1 cellular context compared by ENCODE assay signal in the genomic region with DNA sequence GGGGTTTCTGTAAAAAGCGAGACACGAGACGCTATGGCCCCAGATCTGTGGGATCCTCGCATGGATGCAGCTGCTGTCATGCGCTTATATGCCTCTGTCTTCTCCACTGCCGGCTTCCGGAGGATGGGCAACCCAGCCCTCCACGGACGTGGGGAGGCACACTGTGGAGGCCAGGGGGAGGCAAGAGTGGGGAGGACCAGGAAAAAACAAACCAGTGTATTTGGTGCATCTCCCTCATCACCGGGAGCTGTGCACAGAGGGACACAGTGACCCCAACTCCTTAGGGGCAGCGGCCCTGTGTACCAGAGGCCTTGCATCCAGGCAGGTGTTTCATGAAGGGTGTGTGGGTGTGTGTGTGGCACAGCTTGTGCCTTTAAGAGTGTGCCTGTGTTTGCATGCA.
TF ChIP-seq lines count a peak whose summit lies in the region.

No MANE protein-coding gene starts in this region.

TF ChIP-seq in H1, 55 proteins besides CTCF, POLR2A, EP300 and RAD21:
- TF ChIP-seq CHD7 (IDR thresholded peaks at IDR 0.05; ENCODE audit: insufficient replicate concordance, low read length) (no peak), USF2 (IDR thresholded peaks at IDR 0.05; ENCODE audit: low read length) (no peak), BACH1 (IDR thresholded peaks at IDR 0.05; ENCODE audit: low read length) (no peak), SP2 (IDR thresholded peaks at IDR 0.05; ENCODE audit: low read length) (no peak), SIN3A (conservative IDR thresholded peaks at IDR 0.05 in 1 of 2, IDR thresholded peaks at IDR 0.05 in 1 of 2; ENCODE audit: low read depth in 1 of 2, low read length in 2 of 2) (no peak), CHD1 (IDR thresholded peaks at IDR 0.05; ENCODE audit: low read depth, low read length) (no peak), NANOG (IDR thresholded peaks at IDR 0.05; ENCODE audit: insufficient read depth, low read depth, low read length, poor library complexity, severe bottlenecking) (no peak), ASH2L (IDR thresholded peaks at IDR 0.05; ENCODE audit: low read length) (no peak), CEBPB (IDR thresholded peaks at IDR 0.05; ENCODE audit: low read depth, low read length) (no peak), CHD2 (IDR thresholded peaks at IDR 0.05; ENCODE audit: low read length) (no peak), SUZ12 (IDR thresholded peaks at IDR 0.05; ENCODE audit: low read length) (no peak), HDAC6 (IDR thresholded peaks at IDR 0.05; ENCODE audit: low read depth, low read length) (no peak), TBP (IDR thresholded peaks at IDR 0.05; ENCODE audit: low read depth, low read length) (no peak), RFX5 (IDR thresholded peaks at IDR 0.05; ENCODE audit: borderline replicate concordance, low read depth, low read length) (no peak), EZH2 (IDR thresholded peaks at IDR 0.05; ENCODE audit: low read depth, low read length, severe bottlenecking) (no peak), GTF2F1 (IDR thresholded peaks at IDR 0.05; ENCODE audit: borderline replicate concordance, low read depth, low read length) (no peak), TAF1 (IDR thresholded peaks at IDR 0.05; ENCODE audit: low read depth, low read length) (no peak)
